In genomic region chr6:68693271-68693670, GRCh38 we compare ENCODE assay signal across 2 cellular contexts.
TF ChIP-seq lines count a peak whose summit lies in the region.

No MANE protein-coding gene starts in this region.

TF ChIP-seq in GM23338, 12 proteins besides CTCF, POLR2A, EP300 and RAD21:
- TF ChIP-seq, protein P1, sequence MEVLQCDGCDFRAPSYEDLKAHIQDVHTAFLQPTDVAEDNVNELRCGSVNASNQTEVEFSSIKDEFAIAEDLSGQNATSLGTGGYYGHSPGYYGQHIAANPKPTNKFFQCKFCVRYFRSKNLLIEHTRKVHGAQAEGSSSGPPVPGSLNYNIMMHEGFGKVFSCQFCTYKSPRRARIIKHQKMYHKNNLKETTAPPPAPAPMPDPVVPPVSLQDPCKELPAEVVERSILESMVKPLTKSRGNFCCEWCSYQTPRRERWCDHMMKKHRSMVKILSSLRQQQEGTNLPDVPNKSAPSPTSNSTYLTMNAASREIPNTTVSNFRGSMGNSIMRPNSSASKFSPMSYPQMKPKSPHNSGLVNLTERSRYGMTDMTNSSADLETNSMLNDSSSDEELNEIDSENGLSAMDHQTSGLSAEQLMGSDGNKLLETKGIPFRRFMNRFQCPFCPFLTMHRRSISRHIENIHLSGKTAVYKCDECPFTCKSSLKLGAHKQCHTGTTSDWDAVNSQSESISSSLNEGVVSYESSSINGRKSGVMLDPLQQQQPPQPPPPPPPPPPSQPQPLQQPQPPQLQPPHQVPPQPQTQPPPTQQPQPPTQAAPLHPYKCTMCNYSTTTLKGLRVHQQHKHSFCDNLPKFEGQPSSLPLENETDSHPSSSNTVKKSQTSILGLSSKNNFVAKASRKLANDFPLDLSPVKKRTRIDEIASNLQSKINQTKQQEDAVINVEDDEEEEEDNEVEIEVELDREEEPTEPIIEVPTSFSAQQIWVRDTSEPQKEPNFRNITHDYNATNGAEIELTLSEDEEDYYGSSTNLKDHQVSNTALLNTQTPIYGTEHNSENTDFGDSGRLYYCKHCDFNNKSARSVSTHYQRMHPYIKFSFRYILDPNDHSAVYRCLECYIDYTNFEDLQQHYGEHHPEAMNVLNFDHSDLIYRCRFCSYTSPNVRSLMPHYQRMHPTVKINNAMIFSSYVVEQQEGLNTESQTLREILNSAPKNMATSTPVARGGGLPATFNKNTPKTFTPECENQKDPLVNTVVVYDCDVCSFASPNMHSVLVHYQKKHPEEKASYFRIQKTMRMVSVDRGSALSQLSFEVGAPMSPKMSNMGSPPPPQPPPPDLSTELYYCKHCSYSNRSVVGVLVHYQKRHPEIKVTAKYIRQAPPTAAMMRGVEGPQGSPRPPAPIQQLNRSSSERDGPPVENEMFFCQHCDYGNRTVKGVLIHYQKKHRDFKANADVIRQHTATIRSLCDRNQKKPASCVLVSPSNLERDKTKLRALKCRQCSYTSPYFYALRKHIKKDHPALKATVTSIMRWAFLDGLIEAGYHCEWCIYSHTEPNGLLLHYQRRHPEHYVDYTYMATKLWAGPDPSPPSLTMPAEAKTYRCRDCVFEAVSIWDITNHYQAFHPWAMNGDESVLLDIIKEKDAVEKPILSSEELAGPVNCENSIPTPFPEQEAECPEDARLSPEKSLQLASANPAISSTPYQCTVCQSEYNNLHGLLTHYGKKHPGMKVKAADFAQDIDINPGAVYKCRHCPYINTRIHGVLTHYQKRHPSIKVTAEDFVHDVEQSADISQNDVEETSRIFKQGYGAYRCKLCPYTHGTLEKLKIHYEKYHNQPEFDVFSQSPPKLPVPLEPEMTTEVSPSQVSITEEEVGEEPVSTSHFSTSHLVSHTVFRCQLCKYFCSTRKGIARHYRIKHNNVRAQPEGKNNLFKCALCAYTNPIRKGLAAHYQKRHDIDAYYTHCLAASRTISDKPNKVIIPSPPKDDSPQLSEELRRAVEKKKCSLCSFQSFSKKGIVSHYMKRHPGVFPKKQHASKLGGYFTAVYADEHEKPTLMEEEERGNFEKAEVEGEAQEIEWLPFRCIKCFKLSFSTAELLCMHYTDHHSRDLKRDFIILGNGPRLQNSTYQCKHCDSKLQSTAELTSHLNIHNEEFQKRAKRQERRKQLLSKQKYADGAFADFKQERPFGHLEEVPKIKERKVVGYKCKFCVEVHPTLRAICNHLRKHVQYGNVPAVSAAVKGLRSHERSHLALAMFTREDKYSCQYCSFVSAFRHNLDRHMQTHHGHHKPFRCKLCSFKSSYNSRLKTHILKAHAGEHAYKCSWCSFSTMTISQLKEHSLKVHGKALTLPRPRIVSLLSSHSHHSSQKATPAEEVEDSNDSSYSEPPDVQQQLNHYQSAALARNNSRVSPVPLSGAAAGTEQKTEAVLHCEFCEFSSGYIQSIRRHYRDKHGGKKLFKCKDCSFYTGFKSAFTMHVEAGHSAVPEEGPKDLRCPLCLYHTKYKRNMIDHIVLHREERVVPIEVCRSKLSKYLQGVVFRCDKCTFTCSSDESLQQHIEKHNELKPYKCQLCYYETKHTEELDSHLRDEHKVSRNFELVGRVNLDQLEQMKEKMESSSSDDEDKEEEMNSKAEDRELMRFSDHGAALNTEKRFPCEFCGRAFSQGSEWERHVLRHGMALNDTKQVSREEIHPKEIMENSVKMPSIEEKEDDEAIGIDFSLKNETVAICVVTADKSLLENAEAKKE (CRISPR knock-in tag; IDR thresholded peaks at IDR 0.05), result no peak
- no peak for TF ChIP-seq ETS1 (IDR thresholded peaks at IDR 0.05)
- no peak for TF ChIP-seq ZNF114 (CRISPR knock-in tag; IDR thresholded peaks at IDR 0.05)

TF ChIP-seq in K562, 482 proteins besides CTCF, POLR2A, EP300 and RAD21 (continued from another document):
- TF ChIP-seq, protein P2, sequence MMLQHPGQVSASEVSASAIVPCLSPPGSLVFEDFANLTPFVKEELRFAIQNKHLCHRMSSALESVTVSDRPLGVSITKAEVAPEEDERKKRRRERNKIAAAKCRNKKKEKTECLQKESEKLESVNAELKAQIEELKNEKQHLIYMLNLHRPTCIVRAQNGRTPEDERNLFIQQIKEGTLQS (IDR thresholded peaks at IDR 0.05), result peak; percentile 48; the same call in 1 of the 2 replicates
- TF ChIP-seq, protein P2 (CRISPR knock-in tag; conservative IDR thresholded peaks at IDR 0.05), result no peak
- TF ChIP-seq ZC3H11A (IDR thresholded peaks at IDR 0.05; ENCODE audit: low read depth, low read length) (no peak), MAFF (IDR thresholded peaks at IDR 0.05; ENCODE audit: low read length) (peak; percentile 27; the same call in 1 of the 2 replicates), MTA1 (IDR thresholded peaks at IDR 0.05; ENCODE audit: borderline replicate concordance) (no peak), GATAD2A (IDR thresholded peaks at IDR 0.05) (no peak), C11orf30 (IDR thresholded peaks at IDR 0.05; ENCODE audit: low read depth) (peak; percentile 66), MAFG (tag; conservative IDR thresholded peaks at IDR 0.05) (peak; percentile 29; the same call in 1 of the 2 replicates), TCF7 (IDR thresholded peaks at IDR 0.05; ENCODE audit: borderline replicate concordance) (no peak), STAT5A (IDR thresholded peaks at IDR 0.05; ENCODE audit: borderline replicate concordance, low read length) (no peak), ZNF316 (IDR thresholded peaks at IDR 0.05) (peak; percentile 71), ZFP1 (CRISPR knock-in tag; IDR thresholded peaks at IDR 0.05) (no peak), JUND (IDR thresholded peaks at IDR 0.05; ENCODE audit: borderline replicate concordance, low read depth, low read length) (peak; percentile 37; the same call in 1 of the 2 replicates), JUND (tag; IDR thresholded peaks at IDR 0.05; ENCODE audit: borderline replicate concordance, low read depth, low read length) (no peak), ZBTB1 (CRISPR knock-in tag; IDR thresholded peaks at IDR 0.05; ENCODE audit: borderline replicate concordance, low read depth) (no peak)
